Comparison of ENCODE assay signal across 12 cellular contexts in genomic region chr7:116315293-116315692, GRCh38.
A peak's percentile ranks its signal among the peaks of the same experiment; 100 is the strongest.
DNase-seq lines count a peak whose midpoint lies in the region; ATAC-seq and TF ChIP-seq lines count a peak whose summit lies in the region.
"Had no signal": no experiment of that assay in that cellular context is flagged by ENCODE, and none has a peak within 500 bp of the region (broad histone marks: within the 10 kb centered on the region; RNA-seq: fewer than 3 reads in every experiment).

No MANE protein-coding gene starts in this region.

- H3K9me3 ChIP-seq in fibroblast of lung (ENCODE audit: control insufficient read depth, insufficient read depth, low read depth, low read length) (no peaks in the 10 kb centered on the region), prostate gland (no peaks in the 10 kb centered on the region)
- H3K9me3 ChIP-seq: tibial artery had no signal

- no peak for TF ChIP-seq CTCF in RWPE1 (conservative IDR thresholded peaks at IDR 0.05; ENCODE audit: low read depth)
- no peak for TF ChIP-seq CTCF in fibroblast of lung (conservative IDR thresholded peaks at IDR 0.05 in 1 of 2, IDR thresholded peaks at IDR 0.05 in 1 of 2; ENCODE audit: low read depth in 1 of 2, low read length in 2 of 2)
- TF ChIP-seq CTCF in prostate gland (IDR thresholded peaks at IDR 0.05) = no peak

- WGBS in prostate gland = 41% methylated on average over 6 of the region's 6 CpGs

- TF ChIP-seq POLR2A in prostate gland (IDR thresholded peaks at IDR 0.05) = no peak

- no peak overlapping the region for H3K4me2 ChIP-seq in fibroblast of lung (ENCODE audit: extremely low read depth, insufficient read depth, low read length)

- intact Hi-C loops in prostate gland (cut with DNase I) = loop anchor here (5.0 kb wide), 1 partner anchor 43 kb away; no protein-coding TSS in a partner anchor

- H2AFZ ChIP-seq in fibroblast of lung (ENCODE audit: low read length) = peak overlapping the region; percentile 40

- H3K4me3 ChIP-seq in fibroblast of lung (replicated peaks in 1 of 4; ENCODE audit: control extremely low read depth in 1 of 4, insufficient read depth in 1 of 4, low read depth in 3 of 4, low read length in 4 of 4) = no peak overlapping the region
- no peak overlapping the region for H3K4me3 ChIP-seq in prostate gland
- H3K4me3 ChIP-seq: tibial artery had no signal

- peaks cover 9% of the 10 kb centered on the region for H3K4me1 ChIP-seq in fibroblast of lung (ENCODE audit: control insufficient read depth, extremely low read depth, insufficient read depth, low read length)
- H3K4me1 ChIP-seq in prostate gland (replicated peaks) = no peaks in the 10 kb centered on the region

- DNase-seq in EL = peak; percentile 78
- peak; percentile 93 for DNase-seq in RWPE1 (ENCODE audit: low spot score)
- DNase-seq in fibroblast of lung (ENCODE audit: low read depth in 2 of 2) = peak; percentile 43 to 89
- DNase-seq in prostate gland (ENCODE audit: low spot score) = peak; percentile 21
- no peak for DNase-seq in Kasumi-1 (lab: John Stamatoyannopoulos, UW)
- no peak for DNase-seq in ecto neural progenitor cell (ENCODE audit: low spot score)
- DNase-seq: kidney, NCI-H1417 treated with DMSO at 0.1 percent for 48 hours, T-helper 9 cell, tibial artery had no signal

- H3K27ac ChIP-seq in RWPE1 (peak overlapping the region; percentile 85), fibroblast of lung (ENCODE audit: insufficient read depth, low read length) (peak overlapping the region; percentile 9), prostate gland (no peak overlapping the region)

- no peak for ATAC-seq in GM18520 (IDR thresholded peaks at IDR 0.05; ENCODE audit: unreplicated experiment)
- ATAC-seq in HG03039 (IDR thresholded peaks at IDR 0.05; ENCODE audit: unreplicated experiment) = no peak

- CTCF ChIA-PET in RWPE1 (lab: Yijun Ruan, JAX) = no interaction called here

- no peaks in the 10 kb centered on the region for H3K36me3 ChIP-seq in fibroblast of lung (ENCODE audit: control insufficient read depth, insufficient read depth, low read length)
- H3K36me3 ChIP-seq in prostate gland = no peaks in the 10 kb centered on the region
- H3K36me3 ChIP-seq: tibial artery had no signal

- POLR2A ChIA-PET in RWPE1 (lab: Yijun Ruan, JAX; ENCODE audit: low non-redundant PET) = interaction anchor here (0.7 kb wide), 1 partner anchor 43 kb away, joined by 3 read pairs; no protein-coding TSS in a partner anchor

- no peaks in the 10 kb centered on the region for H3K27me3 ChIP-seq in fibroblast of lung (ENCODE audit: control insufficient read depth, insufficient read depth, low read length)
- no peaks in the 10 kb centered on the region for H3K27me3 ChIP-seq in prostate gland (replicated peaks; ENCODE audit: insufficient read depth)
- H3K27me3 ChIP-seq: tibial artery had no signal

- H4K20me1 ChIP-seq in fibroblast of lung (ENCODE audit: control insufficient read depth, extremely low read depth, insufficient read depth, low read length) = no peaks in the 10 kb centered on the region

- peaks cover 2% of the 10 kb centered on the region for H3K79me2 ChIP-seq in fibroblast of lung (ENCODE audit: control insufficient read depth, insufficient read depth, low read length)

- no peak overlapping the region for H3K9ac ChIP-seq in fibroblast of lung (ENCODE audit: insufficient read depth, low read length)

Comparison
In these comparisons a context has a peak if more than half of its experiments do, and no peak if none do; other contexts are left out.
1. DNase-seq: peak in EL (single experiment), RWPE1 (single experiment), fibroblast of lung (2 of 2) and prostate gland (single experiment); none in Kasumi-1 (0 of 2) and ecto neural progenitor cell (single experiment).
2. H3K27ac ChIP-seq: peak in RWPE1 (single experiment) and fibroblast of lung (single experiment); none in prostate gland (0 of 2).